In the genomic region with DNA sequence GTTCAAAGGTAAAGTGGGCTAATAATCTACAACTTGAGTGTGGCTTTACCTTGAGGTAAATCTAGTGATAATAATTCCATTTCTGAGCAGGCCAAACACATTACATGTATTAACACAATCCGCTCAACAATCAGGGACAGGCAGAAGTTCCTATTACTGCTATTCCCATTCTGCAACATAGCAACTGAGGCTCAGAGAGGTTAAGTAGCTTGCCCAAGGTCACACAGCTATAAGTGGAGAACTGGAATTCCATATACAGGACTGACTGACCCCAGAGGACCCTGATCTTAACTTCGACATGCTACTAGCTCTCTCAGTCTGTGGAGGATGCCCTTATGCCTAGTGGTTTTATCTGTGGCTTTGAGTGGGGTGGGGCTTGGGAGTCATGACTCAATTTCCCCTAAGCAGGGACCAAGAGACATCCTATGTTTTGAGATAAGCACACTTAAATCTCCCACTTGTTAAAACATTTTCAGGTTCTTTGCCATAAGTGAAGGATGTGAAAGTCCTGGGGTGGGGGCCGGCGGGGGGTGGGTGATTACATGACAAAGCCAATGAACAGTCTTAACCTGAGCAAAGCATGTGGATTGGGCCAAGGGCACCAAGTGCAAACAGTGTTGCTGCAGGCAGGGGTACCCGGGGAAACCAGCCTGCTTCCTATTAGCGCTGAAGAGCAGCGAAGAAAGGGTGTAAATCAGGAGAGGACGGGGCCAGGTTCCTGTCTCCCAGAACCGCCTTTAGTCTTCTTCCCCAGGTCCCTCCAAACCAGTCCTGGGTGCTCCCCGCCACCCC, we compare ENCODE assay signal across 24 cellular contexts.
"Had no signal": no experiment of that assay in that cellular context is flagged by ENCODE, and none has a peak within 500 bp of the region (broad histone marks: within the 10 kb centered on the region; RNA-seq: fewer than 3 reads in every experiment).

No MANE protein-coding gene starts in this region.

- ATAC-seq: activated CD8-positive, alpha-beta T cell treated with anti-CD3 and anti-CD28 coated beads for 36 hours; activated T-cell treated with anti-CD3 and anti-CD28 coated beads, Interleukin-2, amount 50 U/mL, for 72 hours; activated T-helper 17 cell treated with anti-CD3 and anti-CD28 coated beads, Interleukin-2, amount 50 U/mL, for 72 hours; Panc1 had no signal

- H3K27ac ChIP-seq: SJCRH30, SK-N-MC, WERI-Rb-1 had no signal

- H3K36me3 Mint-ChIP-seq: activated naive CD4-positive, alpha-beta T cell treated with anti-CD3 and anti-CD28 coated beads, Interleukin-2, amount 50 U/mL, for 24 hours; brain had no signal

- H3K36me3 ChIP-seq: SJCRH30, WERI-Rb-1 had no signal

- H3K4me3 Mint-ChIP-seq: activated CD4-positive, alpha-beta T cell treated with anti-CD3 and anti-CD28 coated beads, Interleukin-2, amount 10 ng/mL, durations not matched to agents 24 days and 14 days; activated CD8-positive, alpha-beta T cell treated with anti-CD3 and anti-CD28 coated beads for 36 hours; activated naive CD4-positive, alpha-beta T cell treated with anti-CD3 and anti-CD28 coated beads, Interleukin-2, amount 50 U/mL, for 24 hours; activated T-cell treated with anti-CD3 and anti-CD28 coated beads, Interleukin-2, amount 50 U/mL, for 72 hours; activated T-helper 17 cell treated with anti-CD3 and anti-CD28 coated beads, Interleukin-2, amount 50 U/mL, for 72 hours had no signal

- H3K9me3 Mint-ChIP-seq: activated CD4-positive, alpha-beta T cell treated with anti-CD3 and anti-CD28 coated beads, Interleukin-2, amount 10 ng/mL, durations not matched to agents 24 days and 14 days; activated CD8-positive, alpha-beta T cell treated with anti-CD3 and anti-CD28 coated beads for 36 hours; activated naive CD4-positive, alpha-beta T cell treated with anti-CD3 and anti-CD28 coated beads, Interleukin-2, amount 50 U/mL, for 24 hours; activated T-cell treated with anti-CD3 and anti-CD28 coated beads, Interleukin-2, amount 50 U/mL, for 72 hours; activated T-helper 17 cell treated with anti-CD3 and anti-CD28 coated beads, Interleukin-2, amount 50 U/mL, for 72 hours had no signal

- H3K27ac Mint-ChIP-seq: activated CD4-positive, alpha-beta T cell treated with anti-CD3 and anti-CD28 coated beads, Interleukin-2, amount 10 ng/mL, durations not matched to agents 24 days and 14 days; activated CD8-positive, alpha-beta T cell treated with anti-CD3 and anti-CD28 coated beads for 36 hours; activated naive CD4-positive, alpha-beta T cell treated with anti-CD3 and anti-CD28 coated beads, Interleukin-2, amount 50 U/mL, for 24 hours; activated T-cell treated with anti-CD3 and anti-CD28 coated beads, Interleukin-2, amount 50 U/mL, for 72 hours; activated T-helper 17 cell treated with anti-CD3 and anti-CD28 coated beads, Interleukin-2, amount 50 U/mL, for 72 hours had no signal

- H3K4me3 ChIP-seq: SJCRH30, SK-N-MC had no signal

- H3K4me1 Mint-ChIP-seq: activated CD4-positive, alpha-beta T cell treated with anti-CD3 and anti-CD28 coated beads, Interleukin-2, amount 10 ng/mL, durations not matched to agents 24 days and 14 days; activated naive CD4-positive, alpha-beta T cell treated with anti-CD3 and anti-CD28 coated beads, Interleukin-2, amount 50 U/mL, for 24 hours; activated T-helper 17 cell treated with anti-CD3 and anti-CD28 coated beads, Interleukin-2, amount 50 U/mL, for 72 hours had no signal

- H3K9me3 ChIP-seq: SJCRH30 had no signal

- H3K27me3 ChIP-seq: SJCRH30 had no signal

- DNase-seq: activated CD4-positive, alpha-beta T cell treated with anti-CD3 and anti-CD28 coated beads, Interleukin-2, amount 10 ng/mL, durations not matched to agents 24 days and 14 days; activated CD4-positive, alpha-beta T cell treated with anti-CD3 and anti-CD28 coated beads, Interleukin-2, amount 50 U/mL, for 4 hours; activated CD8-positive, alpha-beta T cell treated with anti-CD3 and anti-CD28 coated beads for 36 hours; activated effector memory CD4-positive, alpha-beta T cell treated with anti-CD3 and anti-CD28 coated beads, Interleukin-2, amount 50 U/mL, for 16 hours; activated naive CD4-positive, alpha-beta T cell; activated T-cell treated with anti-CD3 and anti-CD28 coated beads, Interleukin-2, amount 50 U/mL, for 1 hour; activated T-cell treated with anti-CD3 and anti-CD28 coated beads, Interleukin-2, amount 50 U/mL, for 72 hours; anterior cingulate cortex; central memory CD4-positive, alpha-beta T cell; Karpas-422; NCI-H1105; NCI-H1417 treated with DMSO at 0.1 percent for 48 hours; NCI-H1930; NCI-H345; NCI-H524 treated with DMSO at 0.1 percent for 48 hours; SHP77; SJCRH30; T1000; WERI-Rb-1 had no signal
